8 cellular contexts compared by ENCODE assay signal in genomic region chr1:3747903-3748302, GRCh38. TPM values are rescaled to one million over a fixed set of nuclear protein-coding genes. Genes with fewer than 3 reads are reported as not detected.
DNase-seq lines count a peak whose midpoint lies in the region; ATAC-seq and TF ChIP-seq lines count a peak whose summit lies in the region.

No MANE protein-coding gene starts in this region.

- H3F3A ChIP-seq in neural progenitor cell (ENCODE audit: low read depth), result no peaks in the 10 kb centered on the region

- H4K20me1 ChIP-seq in BLaER1 (peaks cover 36% of the 10 kb centered on the region), neural progenitor cell (ENCODE audit: low read depth) (peaks cover 29% of the 10 kb centered on the region)

- H3K36me3 ChIP-seq in BLaER1 (peaks cover 6% of the 10 kb centered on the region), MG63 (peaks cover under 1% of the 10 kb centered on the region; the same call in 1 of the 2 replicates), neural progenitor cell (no peaks in the 10 kb centered on the region)

- no peak overlapping the region for H3K27ac ChIP-seq in BLaER1
- H3K27ac ChIP-seq in neural progenitor cell, result no peak overlapping the region

- H3K9me3 Mint-ChIP-seq in chondrocyte (ENCODE audit: low read depth) (no peaks in the 10 kb centered on the region), neural progenitor cell (no peaks in the 10 kb centered on the region)

- in situ Hi-C loops in GM13977 (cut with MboI; ENCODE audit: low pct_unique_long_range_greater_than_20kb, low sequenced_read_pairs, unreplicated experiment), result no loop called here

- TF ChIP-seq CTCF in chondrocyte (IDR thresholded peaks at IDR 0.05) (no peak), neural progenitor cell (IDR thresholded peaks at IDR 0.05) (no peak), GM13977 (IDR thresholded peaks at IDR 0.05; ENCODE audit: extremely low read depth, insufficient read depth, missing control alignments) (no peak)

- H3K27ac Mint-ChIP-seq in chondrocyte (ENCODE audit: unreplicated experiment) (no peak overlapping the region), neural progenitor cell (no peak overlapping the region)

- H3K36me3 Mint-ChIP-seq in chondrocyte (ENCODE audit: low read depth) (no peaks in the 10 kb centered on the region), neural progenitor cell (peaks cover 3% of the 10 kb centered on the region)

- peaks cover 40% of the 10 kb centered on the region for H3K4me1 ChIP-seq in BLaER1
- H3K4me1 ChIP-seq in neural progenitor cell, result peaks cover 11% of the 10 kb centered on the region

- H2AFZ ChIP-seq in neural progenitor cell (replicated peaks), result no peak overlapping the region

- H3K4me1 Mint-ChIP-seq in chondrocyte (ENCODE audit: low read depth) (peaks cover 28% of the 10 kb centered on the region), neural progenitor cell (peaks cover 16% of the 10 kb centered on the region)

- no peaks in the 10 kb centered on the region for H3K9me3 ChIP-seq in BLaER1
- H3K9me3 ChIP-seq in MG63, result no peaks in the 10 kb centered on the region
- H3K9me3 ChIP-seq in neural progenitor cell (ENCODE audit: low read depth), result no peaks in the 10 kb centered on the region

- no peaks in the 10 kb centered on the region for H3K27me3 ChIP-seq in BLaER1
- H3K27me3 ChIP-seq in MG63, result no peaks in the 10 kb centered on the region
- H3K27me3 ChIP-seq in neural progenitor cell, result peaks cover 39% of the 10 kb centered on the region

- H3K4me3 ChIP-seq in BLaER1, result peak overlapping the region; percentile 90; the same call in 1 of the 2 replicates
- H3K4me3 ChIP-seq in MG63, result peak overlapping the region; percentile 70
- no peak overlapping the region for H3K4me3 ChIP-seq in neural progenitor cell

- H3K27me3 Mint-ChIP-seq in chondrocyte (ENCODE audit: low read depth) (peaks cover 15% of the 10 kb centered on the region), neural progenitor cell (ENCODE audit: insufficient read depth, low read depth) (peaks cover 8% of the 10 kb centered on the region)

- peak overlapping the region; percentile 99 for H3K4me2 ChIP-seq in BLaER1
- no peak overlapping the region for H3K4me2 ChIP-seq in neural progenitor cell

- DNase-seq in MG63 (no peak), chondrocyte (ENCODE audit: low spot score) (no peak), neural progenitor cell (ENCODE audit: low spot score) (no peak), AML-193 (lab: John Stamatoyannopoulos, UW) (no peak), NCI-H226 (no peak), GM13977 (ENCODE audit: low spot score) (no peak)

- peaks cover 17% of the 10 kb centered on the region for H3K79me2 ChIP-seq in neural progenitor cell (ENCODE audit: low read depth)

- ATAC-seq in GM21526 (IDR thresholded peaks at IDR 0.05; ENCODE audit: low FRiP score, unreplicated experiment), result no peak

- H3K4me3 Mint-ChIP-seq in chondrocyte (ENCODE audit: unreplicated experiment), result peak overlapping the region; percentile 70
- H3K4me3 Mint-ChIP-seq in neural progenitor cell, result peak overlapping the region; percentile 81

- H3K9ac ChIP-seq in BLaER1, result peak overlapping the region; percentile 85; the same call in 1 of the 2 replicates
- H3K9ac ChIP-seq in neural progenitor cell, result no peak overlapping the region

RNA-seq across cellular contexts. Expression of gene CCDC27, which starts 4.3 kb away (rescaled TPM):
- not detected in 2 replicates for total RNA-seq in MG63 (2014; rRNA removed; shearing (Covaris generic); ENCODE audit: low replicate concordance)
- not detected in 3 replicates for total RNA-seq in chondrocyte
- total RNA-seq in neural progenitor cell (ENCODE audit: low replicate concordance), result not detected in 2 replicates

RNA-seq across cellular contexts. Expression of gene SMIM1, which starts 24.6 kb away (rescaled TPM):
- total RNA-seq in MG63 (2014; rRNA removed; shearing (Covaris generic); ENCODE audit: low replicate concordance), result not detected in 2 replicates
- total RNA-seq in chondrocyte, result 0.72 to 1.00 TPM in 2 of 3 replicates, not detected in the other
- total RNA-seq in neural progenitor cell (ENCODE audit: low replicate concordance), result 9.1 TPM in 1 of 2 replicates, not detected in the other

RNA-seq across cellular contexts. Expression of gene LRRC47, which starts 48.4 kb away (rescaled TPM):
- 52.4 and 71.1 TPM in 2 replicates for total RNA-seq in MG63 (2014; rRNA removed; shearing (Covaris generic); ENCODE audit: low replicate concordance)
- 44.0 to 45.8 TPM (median 45.7 TPM) in 3 replicates for total RNA-seq in chondrocyte
- total RNA-seq in neural progenitor cell (ENCODE audit: low replicate concordance), result 32.5 and 51.0 TPM in 2 replicates
